ENCODE assay signal across 8 cellular contexts in genomic region chr21:30839304-30839703, GRCh38. TPM values are rescaled to one million over a fixed set of nuclear protein-coding genes. Genes with fewer than 3 reads are reported as not detected.
DNase-seq lines count a peak whose midpoint lies in the region; ATAC-seq and TF ChIP-seq lines count a peak whose summit lies in the region.

No MANE protein-coding gene starts in this region.

- intact Hi-C loops in prostate gland (cut with DNase I) = no loop called here

- H3K9me3 ChIP-seq in prostate gland = no peaks in the 10 kb centered on the region

- 43% methylated on average over 5 of the region's 5 CpGs for WGBS in prostate gland

- peak; percentile 13 for DNase-seq in 8988T
- peak; percentile 65 for DNase-seq in HEK293T (ENCODE audit: extremely low spot score)
- DNase-seq in SKM-1 treated with dmso at 0.1 percent for 144 hours (lab: John Stamatoyannopoulos, UW; ENCODE audit: unreplicated experiment) = peak; percentile 20
- DNase-seq in epithelial cell of proximal tubule (ENCODE audit: low read depth) = no peak
- DNase-seq in stimulated activated CD8-positive, alpha-beta memory T cell treated with anti-CD3 and anti-CD28 coated beads, Interleukin-7, amount 100 ng/mL, for 24 hours (ENCODE audit: low read depth) = peak; percentile 3
- no peak for DNase-seq in hepatic stellate cell (ENCODE audit: low spot score)
- no peak for DNase-seq in prostate gland (ENCODE audit: low spot score)

- POLR2A ChIA-PET in HEK293T (lab: Yijun Ruan, JAX) = no interaction called here

- no peak overlapping the region for H3K4me3 ChIP-seq in epithelial cell of proximal tubule (ENCODE audit: low read depth, low read length)
- H3K4me3 ChIP-seq in prostate gland = no peak overlapping the region

- ATAC-seq in HG03432 (IDR thresholded peaks at IDR 0.05; ENCODE audit: unreplicated experiment) = no peak

- no peak for TF ChIP-seq POLR2A in prostate gland (IDR thresholded peaks at IDR 0.05)

- TF ChIP-seq CTCF in epithelial cell of proximal tubule (conservative IDR thresholded peaks at IDR 0.05; ENCODE audit: low read depth, low read length) = peak; percentile 43
- no peak for TF ChIP-seq CTCF in prostate gland (IDR thresholded peaks at IDR 0.05)

- CTCF ChIA-PET in HEK293T (lab: Yijun Ruan, JAX) = interaction anchor here (0.6 to 0.8 kb wide), 5 partner anchors 23 to 791 kb away, joined by 3 to 5 read pairs (median 3); no protein-coding TSS in a partner anchor

- H3K27ac ChIP-seq in prostate gland = no peak overlapping the region

- H3K4me1 ChIP-seq in prostate gland (replicated peaks) = no peaks in the 10 kb centered on the region

- H3K36me3 ChIP-seq in prostate gland = no peaks in the 10 kb centered on the region

- H3K27me3 ChIP-seq in prostate gland (replicated peaks; ENCODE audit: insufficient read depth) = no peaks in the 10 kb centered on the region

TF ChIP-seq in HEK293T, 16 proteins besides CTCF, POLR2A, EP300 and RAD21:
- TF ChIP-seq ELF4 (IDR thresholded peaks at IDR 0.05) = no peak
- no peak for TF ChIP-seq L3MBTL2 (conservative IDR thresholded peaks at IDR 0.05)
- no peak for TF ChIP-seq LEF1 (IDR thresholded peaks at IDR 0.05; ENCODE audit: borderline replicate concordance)

RNA-seq across cellular contexts. Expression of gene KRTAP7-1, which starts 9.7 kb away (rescaled TPM):
- total RNA-seq in epithelial cell of proximal tubule = not detected in 2 replicates
- not detected for total RNA-seq in prostate gland

RNA-seq across cellular contexts. Expression of gene KRTAP8-1, which starts 26.2 kb away (rescaled TPM):
- not detected in 2 replicates for total RNA-seq in epithelial cell of proximal tubule
- 1 to 10 TPM in 1 of 2 donors, not detected in 1; 2.7 TPM for total RNA-seq in prostate gland

RNA-seq across cellular contexts. Expression of gene KRTAP11-1, which starts 42.1 kb away (rescaled TPM):
- total RNA-seq in epithelial cell of proximal tubule (not detected in 2 replicates), prostate gland (under 1 TPM in 1 of 2 donors, not detected in 1; 0.68 TPM)

Comparison
In these comparisons a context has a peak if more than half of its experiments do, and no peak if none do; other contexts are left out.
1. DNase-seq: peak in 8988T (single experiment), HEK293T (single experiment), SKM-1 treated with dmso at 0.1 percent for 144 hours (single experiment) and stimulated activated CD8-positive, alpha-beta memory T cell treated with anti-CD3 and anti-CD28 coated beads, Interleukin-7, amount 100 ng/mL, for 24 hours (single experiment); none in epithelial cell of proximal tubule (single experiment), hepatic stellate cell (single experiment) and prostate gland (single experiment).